ENCODE assay signal across 1 cellular context in the genomic region with DNA sequence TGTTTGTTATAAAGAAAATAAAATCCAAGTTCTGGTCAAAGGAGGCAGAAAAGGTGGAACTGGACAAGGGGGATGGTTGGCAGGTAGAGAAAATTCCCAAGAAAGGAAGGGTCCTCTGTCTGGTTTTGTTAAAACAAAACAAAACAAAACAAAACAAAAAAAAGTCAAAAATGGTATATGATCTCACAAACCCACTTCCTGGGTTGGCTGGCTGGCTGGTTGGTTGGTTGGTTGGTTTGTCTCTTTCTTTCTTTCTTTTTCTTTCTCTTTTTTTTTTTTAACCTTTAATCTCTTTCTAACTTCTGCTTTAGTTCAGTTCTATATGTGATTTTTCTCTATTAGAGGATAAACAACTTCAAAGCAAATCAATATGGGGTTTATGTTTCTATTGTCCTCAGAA.
TF ChIP-seq lines count a peak whose summit lies in the region.

No MANE protein-coding gene starts in this region.

TF ChIP-seq in HepG2, 621 proteins besides CTCF, POLR2A, EP300 and RAD21:
- TF ChIP-seq, protein P1, sequence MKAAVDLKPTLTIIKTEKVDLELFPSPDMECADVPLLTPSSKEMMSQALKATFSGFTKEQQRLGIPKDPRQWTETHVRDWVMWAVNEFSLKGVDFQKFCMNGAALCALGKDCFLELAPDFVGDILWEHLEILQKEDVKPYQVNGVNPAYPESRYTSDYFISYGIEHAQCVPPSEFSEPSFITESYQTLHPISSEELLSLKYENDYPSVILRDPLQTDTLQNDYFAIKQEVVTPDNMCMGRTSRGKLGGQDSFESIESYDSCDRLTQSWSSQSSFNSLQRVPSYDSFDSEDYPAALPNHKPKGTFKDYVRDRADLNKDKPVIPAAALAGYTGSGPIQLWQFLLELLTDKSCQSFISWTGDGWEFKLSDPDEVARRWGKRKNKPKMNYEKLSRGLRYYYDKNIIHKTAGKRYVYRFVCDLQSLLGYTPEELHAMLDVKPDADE (CRISPR knock-in tag; IDR thresholded peaks at IDR 0.05) = no peak
- 0 out of 2 replicates have a peak, but pooled peaks have one; percentile 64 for TF ChIP-seq U2AF2 (IDR thresholded peaks at IDR 0.05; ENCODE audit: low read depth, low read length)
